Comparison of ENCODE assay signal across 8 cellular contexts in genomic region chr1:15151871-15152270, GRCh38. TPM values are rescaled to one million over a fixed set of nuclear protein-coding genes. Genes with fewer than 3 reads are reported as not detected.
A peak's percentile ranks its signal among the peaks of the same experiment; 100 is the strongest.
DNase-seq lines count a peak whose midpoint lies in the region; ATAC-seq and TF ChIP-seq lines count a peak whose summit lies in the region.
"Had no signal": no experiment of that assay in that cellular context is flagged by ENCODE, and none has a peak within 500 bp of the region (broad histone marks: within the 10 kb centered on the region; RNA-seq: fewer than 3 reads in every experiment).

No MANE protein-coding gene starts in this region.

- no peak overlapping the region for H2AFZ ChIP-seq in MM.1S (ENCODE audit: low read length)

- peaks cover 9% of the 10 kb centered on the region for H3K79me2 ChIP-seq in MM.1S (ENCODE audit: low read length)

- no peak for DNase-seq in MM.1S
- DNase-seq in coronary artery (ENCODE audit: low spot score): no peak
- DNase-seq in lower lobe of right lung: no peak
- DNase-seq in type B pancreatic cell (ENCODE audit: extremely low spot score, unreplicated experiment): no peak
- no peak for DNase-seq in NCI-H1417 treated with DMSO at 0.1 percent for 48 hours (lab: John Stamatoyannopoulos, UW)
- DNase-seq in activated CD8-positive, alpha-beta T cell treated with anti-CD3 and anti-CD28 coated beads, Interleukin-2, amount 10 ng/mL, durations not matched to agents 7 days and 5 days: no peak
- DNase-seq: activated naive CD4-positive, alpha-beta T cell treated with Interleukin-2 at 50 U/mL for 16 hours had no signal

- intact Hi-C loops in lower lobe of right lung (cut with DNase I): no loop called here

- 0 out of 2 replicates have a peak overlapping the region, but pooled peaks have one; percentile 98 for H3K4me2 ChIP-seq in MM.1S (ENCODE audit: low read depth, low read length)

- H3K36me3 Mint-ChIP-seq in type B pancreatic cell: peaks cover 3% of the 10 kb centered on the region
- H3K36me3 Mint-ChIP-seq in activated CD8-positive, alpha-beta T cell treated with anti-CD3 and anti-CD28 coated beads, Interleukin-2, amount 10 ng/mL, durations not matched to agents 7 days and 5 days (ENCODE audit: low read depth): no peaks in the 10 kb centered on the region

- POLR2A ChIA-PET in activated CD8-positive, alpha-beta T cell treated with anti-CD3 and anti-CD28 coated beads, Interleukin-2, amount 10 ng/mL, durations not matched to agents 7 days and 5 days (lab: Charles Lee): no interaction called here

- H3K9me3 Mint-ChIP-seq in type B pancreatic cell: peaks cover 5% of the 10 kb centered on the region
- no peaks in the 10 kb centered on the region for H3K9me3 Mint-ChIP-seq in activated CD8-positive, alpha-beta T cell treated with anti-CD3 and anti-CD28 coated beads, Interleukin-2, amount 10 ng/mL, durations not matched to agents 7 days and 5 days (ENCODE audit: insufficient read depth)

- H3K9me3 ChIP-seq in MM.1S (replicated peaks; ENCODE audit: insufficient read depth, low read length) (no peaks in the 10 kb centered on the region), lower lobe of right lung (no peaks in the 10 kb centered on the region)

- H3K27me3 ChIP-seq in MM.1S (replicated peaks; ENCODE audit: insufficient read depth, low read length) (0 out of 2 replicates have a peak, but pooled peaks cover 13% of the 10 kb centered on the region), lower lobe of right lung (ENCODE audit: low read depth) (no peaks in the 10 kb centered on the region)

- H3K9ac ChIP-seq in MM.1S (ENCODE audit: low read length): no peak overlapping the region

- peaks cover 36% of the 10 kb centered on the region for H3K4me1 Mint-ChIP-seq in type B pancreatic cell (ENCODE audit: unreplicated experiment)
- peaks cover 26% of the 10 kb centered on the region for H3K4me1 Mint-ChIP-seq in activated CD8-positive, alpha-beta T cell treated with anti-CD3 and anti-CD28 coated beads, Interleukin-2, amount 10 ng/mL, durations not matched to agents 7 days and 5 days (ENCODE audit: low read depth)

- H3F3A ChIP-seq in MM.1S (ENCODE audit: insufficient read depth, low read length): peaks cover 14% of the 10 kb centered on the region; the same call in 1 of the 2 replicates

- ATAC-seq in lower lobe of right lung (no peak), HG02798 (IDR thresholded peaks at IDR 0.05; ENCODE audit: poor library complexity, unreplicated experiment) (no peak)
- ATAC-seq in activated CD8-positive, alpha-beta T cell treated with anti-CD3 and anti-CD28 coated beads, Interleukin-2, amount 10 ng/mL, durations not matched to agents 7 days and 5 days: no peak

- H3K4me3 Mint-ChIP-seq in type B pancreatic cell: peak overlapping the region; percentile 96
- no peak overlapping the region for H3K4me3 Mint-ChIP-seq in activated CD8-positive, alpha-beta T cell treated with anti-CD3 and anti-CD28 coated beads, Interleukin-2, amount 10 ng/mL, durations not matched to agents 7 days and 5 days

- no peaks in the 10 kb centered on the region for H4K20me1 ChIP-seq in MM.1S (ENCODE audit: insufficient read depth, low read length)

- TF ChIP-seq CTCF in MM.1S (IDR thresholded peaks at IDR 0.05; ENCODE audit: low read length) (no peak), coronary artery (IDR thresholded peaks at IDR 0.05) (no peak), lower lobe of right lung (IDR thresholded peaks at IDR 0.05) (no peak), type B pancreatic cell (conservative IDR thresholded peaks at IDR 0.05) (no peak)

- H3K36me3 ChIP-seq in MM.1S (replicated peaks; ENCODE audit: insufficient read depth, low read length) (no peaks in the 10 kb centered on the region), lower lobe of right lung (no peaks in the 10 kb centered on the region)

- H3K4me1 ChIP-seq in MM.1S (ENCODE audit: low read length) (peaks cover 15% of the 10 kb centered on the region), lower lobe of right lung (peaks cover 35% of the 10 kb centered on the region)

- H3K27me3 Mint-ChIP-seq in type B pancreatic cell: peaks cover 14% of the 10 kb centered on the region
- H3K27me3 Mint-ChIP-seq in activated CD8-positive, alpha-beta T cell treated with anti-CD3 and anti-CD28 coated beads, Interleukin-2, amount 10 ng/mL, durations not matched to agents 7 days and 5 days (ENCODE audit: low read depth): peaks cover 61% of the 10 kb centered on the region

- H3K4me3 ChIP-seq in MM.1S (ENCODE audit: low read length): no peak overlapping the region
- H3K4me3 ChIP-seq in coronary artery: peak overlapping the region; percentile 90
- peak overlapping the region; percentile 77 for H3K4me3 ChIP-seq in lower lobe of right lung

- no peaks in the 10 kb centered on the region for H3K9me2 ChIP-seq in MM.1S (replicated peaks; ENCODE audit: insufficient read depth, low read length)

- CTCF ChIA-PET in activated CD8-positive, alpha-beta T cell treated with anti-CD3 and anti-CD28 coated beads, Interleukin-2, amount 10 ng/mL, durations not matched to agents 7 days and 5 days (lab: Charles Lee): interaction anchor here (2.8 to 2.9 kb wide), 2 partner anchors 23 to 121 kb away, joined by 8 to 14 read pairs; no protein-coding TSS in a partner anchor

- peak overlapping the region; percentile 95 for H3K27ac Mint-ChIP-seq in type B pancreatic cell
- no peak overlapping the region for H3K27ac Mint-ChIP-seq in activated CD8-positive, alpha-beta T cell treated with anti-CD3 and anti-CD28 coated beads, Interleukin-2, amount 10 ng/mL, durations not matched to agents 7 days and 5 days

- H3K27ac ChIP-seq in MM.1S (ENCODE audit: low read length) (no peak overlapping the region), coronary artery (peak overlapping the region; percentile 69 to 92), lower lobe of right lung (peak overlapping the region; percentile 93)

RNA-seq across cellular contexts. Expression of gene TMEM51, which starts 1.7 kb away (rescaled TPM):
- 18.4 TPM for total RNA-seq in lower lobe of right lung
- 12.5 and 28.8 TPM in 2 replicates for total RNA-seq in type B pancreatic cell (ENCODE audit: low replicate concordance)
- total RNA-seq in activated CD8-positive, alpha-beta T cell treated with anti-CD3 and anti-CD28 coated beads, Interleukin-2, amount 10 ng/mL, durations not matched to agents 7 days and 5 days: under 1 TPM; 0.18 to 0.23 TPM

Comparison
In these comparisons a context has a peak if more than half of its experiments do, and no peak if none do; other contexts are left out.
1. RNA of gene TMEM51, which starts 1.7 kb away (total RNA-seq): 18.4 TPM in lower lobe of right lung (single experiment) and 12.5 to 28.8 TPM in type B pancreatic cell; 0.18 to 0.23 TPM in activated CD8-positive, alpha-beta T cell treated with anti-CD3 and anti-CD28 coated beads, Interleukin-2, amount 10 ng/mL, durations not matched to agents 7 days and 5 days; every median in the first group is over 10 times any median in the second.